10 cellular contexts compared by ENCODE assay signal in the genomic region with DNA sequence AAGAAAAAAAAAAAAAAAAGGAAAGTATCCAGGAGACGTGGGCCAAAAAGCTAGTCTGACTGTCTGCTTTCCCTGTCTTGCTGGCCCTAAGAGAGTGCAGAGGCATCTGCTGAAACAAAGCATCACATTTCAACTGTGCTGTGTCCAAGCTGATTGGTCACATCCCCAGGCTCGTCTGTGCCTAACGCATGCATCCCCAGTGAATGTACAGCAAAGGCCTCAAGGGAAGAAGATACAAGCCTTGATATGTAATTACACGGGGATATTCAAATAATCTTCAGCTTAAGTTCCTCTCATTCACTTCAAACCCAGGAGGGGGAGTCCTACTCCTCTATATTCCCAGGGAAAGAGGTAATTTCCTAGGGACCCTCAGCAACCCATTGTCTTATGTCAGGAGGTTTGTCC. TPM values are rescaled to one million over a fixed set of nuclear protein-coding genes. Genes with fewer than 3 reads are reported as not detected.
DNase-seq lines count a peak whose midpoint lies in the region; ATAC-seq lines count a peak whose summit lies in the region.
"Had no signal": no experiment of that assay in that cellular context is flagged by ENCODE, and none has a peak within 500 bp of the region (broad histone marks: within the 10 kb centered on the region; RNA-seq: fewer than 3 reads in every experiment).

No MANE protein-coding gene starts in this region.

- peak overlapping the region; percentile 85 to 93 for H3K27ac Mint-ChIP-seq in activated naive CD4-positive, alpha-beta T cell treated with anti-CD3 and anti-CD28 coated beads, Interleukin-2, amount 50 U/mL, for 72 hours
- H3K27ac Mint-ChIP-seq in naive B cell = peak overlapping the region; percentile 15 to 96 (median 82)

- H3K4me1 Mint-ChIP-seq in naive B cell = peaks cover 58 to 73% (median 67%) of the 10 kb centered on the region in 3 donors

- no peaks in the 10 kb centered on the region for H3K27me3 Mint-ChIP-seq in naive B cell

- no peaks in the 10 kb centered on the region for H3K9me3 Mint-ChIP-seq in activated naive CD4-positive, alpha-beta T cell treated with anti-CD3 and anti-CD28 coated beads, Interleukin-2, amount 50 U/mL, for 72 hours
- H3K9me3 Mint-ChIP-seq in naive B cell = no peaks in the 10 kb centered on the region

- ATAC-seq in HG02678 (IDR thresholded peaks at IDR 0.05; ENCODE audit: unreplicated experiment) (peak; percentile 30), naive B cell (ENCODE audit: low read depth in 2 of 2) (no peak)
- no peak for ATAC-seq in activated naive CD4-positive, alpha-beta T cell treated with anti-CD3 and anti-CD28 coated beads, Interleukin-2, amount 50 U/mL, for 72 hours

- DNase-seq in NCI-H1417 (lab: John Stamatoyannopoulos, UW) (peak in 2 of 3 experiments; percentile 24 to 73), NCI-H1417 treated with DMSO at 0.1 percent for 48 hours (lab: John Stamatoyannopoulos, UW) (no peak), naive B cell (no peak), SHP77 treated with DMSO at 0.1 percent for 48 hours (lab: John Stamatoyannopoulos, UW) (no peak), NCI-H2029 (lab: John Stamatoyannopoulos, UW) (no peak), H4 (ENCODE audit: low spot score) (no peak)
- DNase-seq in activated naive CD4-positive, alpha-beta T cell treated with anti-CD3 and anti-CD28 coated beads, Interleukin-2, amount 50 U/mL, for 72 hours (ENCODE audit: low spot score in 2 of 2) = no peak
- DNase-seq: AML-193, NCI-H510A treated with DMSO at 0.1 percent for 48 hours had no signal

- H3K36me3 Mint-ChIP-seq in activated naive CD4-positive, alpha-beta T cell treated with anti-CD3 and anti-CD28 coated beads, Interleukin-2, amount 50 U/mL, for 72 hours = peaks cover 22 to 31% of the 10 kb centered on the region in 2 donors
- no peaks in the 10 kb centered on the region for H3K36me3 Mint-ChIP-seq in naive B cell

- H3K4me3 Mint-ChIP-seq in naive B cell = peak overlapping the region in 4 of 8 donors; percentile 6 to 45 (median 16)

RNA-seq across cellular contexts. Expression of a gene that starts 5.4 kb away (rescaled TPM):
- 100 to 1,000 TPM in 1 of 2 donors, 10 to 100 TPM in 1; 90.4 to 139 TPM for total RNA-seq in activated naive CD4-positive, alpha-beta T cell treated with anti-CD3 and anti-CD28 coated beads, Interleukin-2, amount 50 U/mL, for 72 hours
- 100 to 1,000 TPM in 1 of 6 donors, 10 to 100 TPM in 5; 61.7 to 102 (median 83.8) TPM for polyA plus RNA-seq in naive B cell (ENCODE audit: low read depth in 6 of 6)
- total RNA-seq in H4 (2014; rRNA removed; shearing (Covaris generic)) = 2.5 and 3.6 TPM in 2 replicates

Comparison
In these comparisons a context has a peak if more than half of its experiments do, and no peak if none do; other contexts are left out.
1. DNase-seq: peak in NCI-H1417 (2 of 3); none in NCI-H1417 treated with DMSO at 0.1 percent for 48 hours (single experiment), activated naive CD4-positive, alpha-beta T cell treated with anti-CD3 and anti-CD28 coated beads, Interleukin-2, amount 50 U/mL, for 72 hours (0 of 2), naive B cell (single experiment), SHP77 treated with DMSO at 0.1 percent for 48 hours (single experiment), NCI-H2029 (single experiment) and H4 (single experiment).
2. RNA of a gene that starts 5.4 kb away (total RNA-seq): 90.4 to 139 TPM in activated naive CD4-positive, alpha-beta T cell treated with anti-CD3 and anti-CD28 coated beads, Interleukin-2, amount 50 U/mL, for 72 hours; 2.5 to 3.6 TPM in H4; every median in the first group is over 10 times any median in the second.